In genomic region chr3:166274342-166274741, GRCh38 we compare ENCODE assay signal across 1 cellular context.
A peak's percentile ranks its signal among the peaks of the same experiment; 100 is the strongest.
TF ChIP-seq lines count a peak whose summit lies in the region.

No MANE protein-coding gene starts in this region.

TF ChIP-seq in IMR-90, 13 proteins besides CTCF, POLR2A, EP300 and RAD21:
- no peak for TF ChIP-seq RCOR1 (IDR thresholded peaks at IDR 0.05; ENCODE audit: insufficient replicate concordance, low read length)
- 0 out of 2 replicates have a peak, but pooled peaks have one; percentile 7 for TF ChIP-seq MAFK (IDR thresholded peaks at IDR 0.05; ENCODE audit: low read depth, low read length)
- no peak for TF ChIP-seq BHLHE40 (IDR thresholded peaks at IDR 0.05; ENCODE audit: low read depth, low read length)
- peak; percentile 37; the same call in 1 of the 2 replicates for TF ChIP-seq FOS (IDR thresholded peaks at IDR 0.05; ENCODE audit: low read depth, low read length)
